In genomic region chr7:80841566-80842478, GRCh38 we compare ENCODE assay signal across 1 cellular context.
TF ChIP-seq lines count a peak whose summit lies in the region.

No MANE protein-coding gene starts in this region.

TF ChIP-seq in GM23338, 12 proteins besides CTCF, POLR2A, EP300 and RAD21 (continued from another document):
- TF ChIP-seq REST (IDR thresholded peaks at IDR 0.05; ENCODE audit: unreplicated experiment) (no peak), POLR2AphosphoS5 (IDR thresholded peaks at IDR 0.05; ENCODE audit: low read depth) (no peak), JUNB (IDR thresholded peaks at IDR 0.05; ENCODE audit: unreplicated experiment) (no peak), CREB1 (CRISPR knock-in tag; IDR thresholded peaks at IDR 0.05; ENCODE audit: low read depth) (no peak), EZH2 (IDR thresholded peaks at IDR 0.05; ENCODE audit: low read depth, unreplicated experiment) (no peak), ZNF114 (CRISPR knock-in tag; IDR thresholded peaks at IDR 0.05) (no peak), ZNF331 (CRISPR knock-in tag; IDR thresholded peaks at IDR 0.05; ENCODE audit: low read depth) (no peak), STAT1 (IDR thresholded peaks at IDR 0.05; ENCODE audit: unreplicated experiment) (no peak), ZNF462 (CRISPR knock-in tag; IDR thresholded peaks at IDR 0.05) (no peak), ETS1 (IDR thresholded peaks at IDR 0.05) (no peak), NANOG (IDR thresholded peaks at IDR 0.05; ENCODE audit: borderline replicate concordance) (no peak)
